ENCODE assay signal across 1 cellular context in the genomic region with DNA sequence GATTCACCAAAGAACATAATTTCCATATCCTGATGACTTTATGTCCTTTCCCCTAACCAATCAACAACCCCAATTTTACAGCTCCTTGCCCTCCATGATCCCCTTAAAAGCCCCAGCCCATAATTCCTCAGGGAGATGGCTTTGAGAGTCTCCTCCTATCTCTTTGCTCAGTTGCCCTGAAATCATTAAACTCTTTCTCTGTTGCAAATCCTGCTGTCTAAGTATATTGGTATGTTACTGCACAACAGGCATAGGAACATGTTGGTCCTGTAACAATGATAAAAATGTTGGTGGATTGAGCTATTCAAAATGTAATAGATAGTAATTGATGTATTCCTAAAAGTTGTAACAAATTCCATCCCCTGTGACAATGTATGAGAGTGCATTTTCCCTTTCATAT.
TF ChIP-seq lines count a peak whose summit lies in the region.

No MANE protein-coding gene starts in this region.

TF ChIP-seq in HEK293, 187 proteins besides CTCF, POLR2A, EP300 and RAD21 (continued from another document):
- TF ChIP-seq, protein P1, sequence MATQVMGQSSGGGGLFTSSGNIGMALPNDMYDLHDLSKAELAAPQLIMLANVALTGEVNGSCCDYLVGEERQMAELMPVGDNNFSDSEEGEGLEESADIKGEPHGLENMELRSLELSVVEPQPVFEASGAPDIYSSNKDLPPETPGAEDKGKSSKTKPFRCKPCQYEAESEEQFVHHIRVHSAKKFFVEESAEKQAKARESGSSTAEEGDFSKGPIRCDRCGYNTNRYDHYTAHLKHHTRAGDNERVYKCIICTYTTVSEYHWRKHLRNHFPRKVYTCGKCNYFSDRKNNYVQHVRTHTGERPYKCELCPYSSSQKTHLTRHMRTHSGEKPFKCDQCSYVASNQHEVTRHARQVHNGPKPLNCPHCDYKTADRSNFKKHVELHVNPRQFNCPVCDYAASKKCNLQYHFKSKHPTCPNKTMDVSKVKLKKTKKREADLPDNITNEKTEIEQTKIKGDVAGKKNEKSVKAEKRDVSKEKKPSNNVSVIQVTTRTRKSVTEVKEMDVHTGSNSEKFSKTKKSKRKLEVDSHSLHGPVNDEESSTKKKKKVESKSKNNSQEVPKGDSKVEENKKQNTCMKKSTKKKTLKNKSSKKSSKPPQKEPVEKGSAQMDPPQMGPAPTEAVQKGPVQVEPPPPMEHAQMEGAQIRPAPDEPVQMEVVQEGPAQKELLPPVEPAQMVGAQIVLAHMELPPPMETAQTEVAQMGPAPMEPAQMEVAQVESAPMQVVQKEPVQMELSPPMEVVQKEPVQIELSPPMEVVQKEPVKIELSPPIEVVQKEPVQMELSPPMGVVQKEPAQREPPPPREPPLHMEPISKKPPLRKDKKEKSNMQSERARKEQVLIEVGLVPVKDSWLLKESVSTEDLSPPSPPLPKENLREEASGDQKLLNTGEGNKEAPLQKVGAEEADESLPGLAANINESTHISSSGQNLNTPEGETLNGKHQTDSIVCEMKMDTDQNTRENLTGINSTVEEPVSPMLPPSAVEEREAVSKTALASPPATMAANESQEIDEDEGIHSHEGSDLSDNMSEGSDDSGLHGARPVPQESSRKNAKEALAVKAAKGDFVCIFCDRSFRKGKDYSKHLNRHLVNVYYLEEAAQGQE (tag by site-specific recombination; IDR thresholded peaks at IDR 0.05), result no peak
- TF ChIP-seq, protein P2, sequence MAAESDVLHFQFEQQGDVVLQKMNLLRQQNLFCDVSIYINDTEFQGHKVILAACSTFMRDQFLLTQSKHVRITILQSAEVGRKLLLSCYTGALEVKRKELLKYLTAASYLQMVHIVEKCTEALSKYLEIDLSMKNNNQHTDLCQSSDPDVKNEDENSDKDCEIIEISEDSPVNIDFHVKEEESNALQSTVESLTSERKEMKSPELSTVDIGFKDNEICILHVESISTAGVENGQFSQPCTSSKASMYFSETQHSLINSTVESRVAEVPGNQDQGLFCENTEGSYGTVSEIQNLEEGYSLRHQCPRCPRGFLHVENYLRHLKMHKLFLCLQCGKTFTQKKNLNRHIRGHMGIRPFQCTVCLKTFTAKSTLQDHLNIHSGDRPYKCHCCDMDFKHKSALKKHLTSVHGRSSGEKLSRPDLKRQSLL (tag by site-specific recombination; IDR thresholded peaks at IDR 0.05), result no peak
- TF ChIP-seq ZBTB7A (tag by site-specific recombination; IDR thresholded peaks at IDR 0.05; ENCODE audit: low read depth) (no peak), ZNF184 (tag by site-specific recombination; IDR thresholded peaks at IDR 0.05) (no peak), ZNF10 (tag by site-specific recombination; IDR thresholded peaks at IDR 0.05) (no peak), SETDB1 (IDR thresholded peaks at IDR 0.05; ENCODE audit: insufficient read length, low read length) (peak; percentile 95), TRIM28 (IDR thresholded peaks at IDR 0.05; ENCODE audit: borderline replicate concordance, low read length) (peak; percentile 65; the same call in 1 of the 2 replicates), ZSCAN30 (tag by site-specific recombination; IDR thresholded peaks at IDR 0.05) (no peak), BCL6B (tag by site-specific recombination; IDR thresholded peaks at IDR 0.05) (no peak)
- TF ChIP-seq, protein P3, sequence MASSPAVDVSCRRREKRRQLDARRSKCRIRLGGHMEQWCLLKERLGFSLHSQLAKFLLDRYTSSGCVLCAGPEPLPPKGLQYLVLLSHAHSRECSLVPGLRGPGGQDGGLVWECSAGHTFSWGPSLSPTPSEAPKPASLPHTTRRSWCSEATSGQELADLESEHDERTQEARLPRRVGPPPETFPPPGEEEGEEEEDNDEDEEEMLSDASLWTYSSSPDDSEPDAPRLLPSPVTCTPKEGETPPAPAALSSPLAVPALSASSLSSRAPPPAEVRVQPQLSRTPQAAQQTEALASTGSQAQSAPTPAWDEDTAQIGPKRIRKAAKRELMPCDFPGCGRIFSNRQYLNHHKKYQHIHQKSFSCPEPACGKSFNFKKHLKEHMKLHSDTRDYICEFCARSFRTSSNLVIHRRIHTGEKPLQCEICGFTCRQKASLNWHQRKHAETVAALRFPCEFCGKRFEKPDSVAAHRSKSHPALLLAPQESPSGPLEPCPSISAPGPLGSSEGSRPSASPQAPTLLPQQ (tag by site-specific recombination; IDR thresholded peaks at IDR 0.05), result no peak
